In genomic region chr7:77482015-77482414, GRCh38 we compare ENCODE assay signal across 13 cellular contexts. TPM values are rescaled to one million over a fixed set of nuclear protein-coding genes. Genes with fewer than 3 reads are reported as not detected.
DNase-seq lines count a peak whose midpoint lies in the region; ATAC-seq, FAIRE-seq and TF ChIP-seq lines count a peak whose summit lies in the region.
"Had no signal": no experiment of that assay in that cellular context is flagged by ENCODE, and none has a peak within 500 bp of the region (broad histone marks: within the 10 kb centered on the region; RNA-seq: fewer than 3 reads in every experiment).

No MANE protein-coding gene starts in this region.

- no peaks in the 10 kb centered on the region for H3K36me3 ChIP-seq in lower lobe of right lung
- H3K36me3 ChIP-seq: BLaER1 treated with 17β-estradiol and CSF1 and Interleukin-3, amounts not matched to agents 10 nM and 100 nM had no signal

- H3K4me1 Mint-ChIP-seq in activated CD4-positive, alpha-beta memory T cell treated with anti-CD3 and anti-CD28 coated beads, Interleukin-2, amount 10 ng/mL, durations not matched to agents 7 days and 5 days = peaks cover 2% of the 10 kb centered on the region
- H3K4me1 Mint-ChIP-seq: nephron had no signal

- no peak overlapping the region for H3K27ac Mint-ChIP-seq in activated CD4-positive, alpha-beta memory T cell treated with anti-CD3 and anti-CD28 coated beads, Interleukin-2, amount 10 ng/mL, durations not matched to agents 7 days and 5 days
- H3K27ac Mint-ChIP-seq: nephron had no signal

- CTCF ChIA-PET in activated CD4-positive, alpha-beta memory T cell treated with anti-CD3 and anti-CD28 coated beads, Interleukin-2, amount 10 ng/mL, durations not matched to agents 7 days and 5 days (lab: Charles Lee) = no interaction called here

- H3K4me3 ChIP-seq in lower lobe of right lung = no peak overlapping the region
- H3K4me3 ChIP-seq: BLaER1 treated with 17β-estradiol and CSF1 and Interleukin-3, amounts not matched to agents 10 nM and 100 nM had no signal

- H3K27me3 Mint-ChIP-seq in activated CD4-positive, alpha-beta memory T cell treated with anti-CD3 and anti-CD28 coated beads, Interleukin-2, amount 10 ng/mL, durations not matched to agents 7 days and 5 days = peaks cover 13% of the 10 kb centered on the region

- intact Hi-C loops in lower lobe of right lung (cut with DNase I) = no loop called here
- intact Hi-C loops in cardiac septum (cut with DNase I) = no loop called here

- no peak for TF ChIP-seq CTCF in lower lobe of right lung (IDR thresholded peaks at IDR 0.05)

- no peaks in the 10 kb centered on the region for H3K9me3 Mint-ChIP-seq in activated CD4-positive, alpha-beta memory T cell treated with anti-CD3 and anti-CD28 coated beads, Interleukin-2, amount 10 ng/mL, durations not matched to agents 7 days and 5 days
- H3K9me3 Mint-ChIP-seq: nephron had no signal

- no peaks in the 10 kb centered on the region for H3K36me3 Mint-ChIP-seq in activated CD4-positive, alpha-beta memory T cell treated with anti-CD3 and anti-CD28 coated beads, Interleukin-2, amount 10 ng/mL, durations not matched to agents 7 days and 5 days (ENCODE audit: low read depth)

- H3K4me3 Mint-ChIP-seq in activated CD4-positive, alpha-beta memory T cell treated with anti-CD3 and anti-CD28 coated beads, Interleukin-2, amount 10 ng/mL, durations not matched to agents 7 days and 5 days = no peak overlapping the region
- H3K4me3 Mint-ChIP-seq: nephron had no signal

- ATAC-seq in lower lobe of right lung = peak; percentile 86 to 93
- ATAC-seq: activated CD4-positive, CD25-positive, alpha-beta regulatory T cell treated with anti-CD3 and anti-CD28 coated beads, Interleukin-2, amount 50 U/mL, for 24 hours had no signal

- DNase-seq in COLO668 (lab: John Stamatoyannopoulos, UW; ENCODE audit: unreplicated experiment) = peak; percentile 4
- peak; percentile 68 for DNase-seq in MV-4-11 (lab: John Stamatoyannopoulos, UW)
- peak; percentile 67 for DNase-seq in lower lobe of right lung
- no peak for DNase-seq in cardiac septum (ENCODE audit: low spot score)
- DNase-seq in stimulated activated CD4-positive, alpha-beta T cell treated with anti-CD3 and anti-CD28 coated beads, Interleukin-4, amount 100 ng/mL, for 24 hours = no peak
- no peak for DNase-seq in activated CD4-positive, alpha-beta memory T cell treated with anti-CD3 and anti-CD28 coated beads, Interleukin-2, amount 10 ng/mL, durations not matched to agents 7 days and 5 days
- DNase-seq in activated CD8-positive, alpha-beta memory T cell treated with anti-CD3 and anti-CD28 coated beads, Interleukin-2, amount 50 U/mL, for 48 hours = no peak
- DNase-seq: NCI-H2081 treated with DMSO at 0.1 percent for 48 hours, SHP77 treated with DMSO at 0.1 percent for 48 hours had no signal

- POLR2A ChIA-PET in activated CD4-positive, alpha-beta memory T cell treated with anti-CD3 and anti-CD28 coated beads, Interleukin-2, amount 10 ng/mL, durations not matched to agents 7 days and 5 days (lab: Charles Lee) = no interaction called here

- peaks cover 7% of the 10 kb centered on the region for H3K4me1 ChIP-seq in lower lobe of right lung
- H3K4me1 ChIP-seq: BLaER1 treated with 17β-estradiol and CSF1 and Interleukin-3, amounts not matched to agents 10 nM and 100 nM had no signal

- H3K27ac ChIP-seq in lower lobe of right lung = peak overlapping the region; percentile 76
- H3K27ac ChIP-seq: BLaER1 treated with 17β-estradiol and CSF1 and Interleukin-3, amounts not matched to agents 10 nM and 100 nM had no signal

- H3K9me3 ChIP-seq in lower lobe of right lung = no peaks in the 10 kb centered on the region
- H3K9me3 ChIP-seq: BLaER1 treated with 17β-estradiol and CSF1 and Interleukin-3, amounts not matched to agents 10 nM and 100 nM had no signal

- no peaks in the 10 kb centered on the region for H3K27me3 ChIP-seq in lower lobe of right lung (ENCODE audit: low read depth)
- H3K27me3 ChIP-seq: BLaER1 treated with 17β-estradiol and CSF1 and Interleukin-3, amounts not matched to agents 10 nM and 100 nM had no signal

- peak; percentile 82 for FAIRE-seq in colon (lab: Jason Lieb, UNC)

RNA-seq across cellular contexts. Expression of gene PTPN12, which starts 55.1 kb away (rescaled TPM):
- total RNA-seq in lower lobe of right lung = 164 TPM
- 41.6 TPM for total RNA-seq in cardiac septum
- total RNA-seq in activated CD4-positive, alpha-beta memory T cell treated with anti-CD3 and anti-CD28 coated beads, Interleukin-2, amount 10 ng/mL, durations not matched to agents 7 days and 5 days = 10 to 100 TPM; 21.4 to 22.0 TPM

Comparison
In these comparisons a context has a peak if more than half of its experiments do, and no peak if none do; other contexts are left out.
1. DNase-seq: peak in COLO668 (single experiment), MV-4-11 (single experiment) and lower lobe of right lung (single experiment); none in cardiac septum (single experiment), stimulated activated CD4-positive, alpha-beta T cell treated with anti-CD3 and anti-CD28 coated beads, Interleukin-4, amount 100 ng/mL, for 24 hours (single experiment), activated CD4-positive, alpha-beta memory T cell treated with anti-CD3 and anti-CD28 coated beads, Interleukin-2, amount 10 ng/mL, durations not matched to agents 7 days and 5 days (single experiment) and activated CD8-positive, alpha-beta memory T cell treated with anti-CD3 and anti-CD28 coated beads, Interleukin-2, amount 50 U/mL, for 48 hours (single experiment).